ENCODE assay signal across 1 cellular context in the genomic region with DNA sequence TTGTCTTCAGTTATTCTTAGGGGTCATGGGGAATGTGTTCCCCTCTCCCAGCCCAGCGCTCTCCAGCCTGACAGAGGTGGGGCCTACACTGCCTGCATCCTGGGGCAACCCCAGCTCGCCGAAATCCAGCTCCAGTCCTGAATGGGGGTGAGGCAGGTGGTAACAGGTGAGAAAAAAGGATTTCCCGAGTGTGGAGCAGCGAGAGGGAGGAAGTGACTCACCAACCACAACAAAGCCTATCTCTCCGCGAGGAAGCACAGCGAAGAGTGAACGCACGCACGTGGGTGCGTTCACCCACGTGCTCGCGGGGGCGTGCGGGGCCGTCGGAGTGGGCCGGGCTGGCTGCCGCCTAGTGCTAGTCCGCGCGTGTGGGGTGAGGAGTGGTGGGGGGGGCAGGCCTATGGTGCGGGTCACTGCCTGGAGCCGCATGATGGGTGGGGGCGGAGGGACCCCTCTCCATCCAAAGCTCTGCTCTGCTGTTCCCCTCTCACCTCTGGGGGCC.
TF ChIP-seq lines count a peak whose summit lies in the region.

No MANE protein-coding gene starts in this region.

TF ChIP-seq in K562, 482 proteins besides CTCF, POLR2A, EP300 and RAD21 (continued from another document and continues in another):
- TF ChIP-seq CREM (IDR thresholded peaks at IDR 0.05; ENCODE audit: low read depth) (peak; percentile 65), ZNF589 (CRISPR knock-in tag; IDR thresholded peaks at IDR 0.05; ENCODE audit: low read depth) (no peak), SIN3A (IDR thresholded peaks at IDR 0.05; ENCODE audit: borderline replicate concordance in 2 of 2, control insufficient read depth in 1 of 2, low read depth in 2 of 2, low read length in 2 of 2) (peak in 1 of 2 experiments; percentile 78; a peak in 1 of 4 replicates), DACH1 (IDR thresholded peaks at IDR 0.05; ENCODE audit: partially characterized antibody) (no peak), ETV1 (tag; conservative IDR thresholded peaks at IDR 0.05; ENCODE audit: low read depth) (peak; percentile 51), POLR2G (IDR thresholded peaks at IDR 0.05; ENCODE audit: low read depth, low read length) (no peak), POU5F1 (IDR thresholded peaks at IDR 0.05; ENCODE audit: borderline replicate concordance, low read depth, low read length, partially characterized antibody) (no peak), ZNF165 (CRISPR knock-in tag; IDR thresholded peaks at IDR 0.05; ENCODE audit: borderline replicate concordance) (no peak), L3MBTL2 (IDR thresholded peaks at IDR 0.05) (peak; percentile 61), ZNF316 (IDR thresholded peaks at IDR 0.05) (no peak), SMARCE1 (IDR thresholded peaks at IDR 0.05) (peak; percentile 77; the same call in 1 of the 2 replicates), U2AF1 (optimal IDR thresholded peaks at IDR 0.05; ENCODE audit: low read depth, low read length) (no peak), ZNF197 (CRISPR knock-in tag; IDR thresholded peaks at IDR 0.05; ENCODE audit: low read depth) (no peak), SMARCC2 (IDR thresholded peaks at IDR 0.05; ENCODE audit: low read depth) (0 out of 2 replicates have a peak, but pooled peaks have one; percentile 32), NFXL1 (CRISPR knock-in tag; IDR thresholded peaks at IDR 0.05) (no peak), GATAD2B (IDR thresholded peaks at IDR 0.05; ENCODE audit: borderline replicate concordance) (peak; percentile 53; the same call in 1 of the 2 replicates), MYC (IDR thresholded peaks at IDR 0.05; ENCODE audit: low read depth, low read length) (peak; percentile 80), MYC (CRISPR knock-in tag; IDR thresholded peaks at IDR 0.05; ENCODE audit: borderline replicate concordance, low read depth) (0 out of 2 replicates have a peak, but pooled peaks have one; percentile 23), MED1 (CRISPR knock-in tag; IDR thresholded peaks at IDR 0.05; ENCODE audit: borderline replicate concordance) (no peak), EGR1 (conservative IDR thresholded peaks at IDR 0.05) (peak; percentile 100), ZSCAN32 (CRISPR knock-in tag; IDR thresholded peaks at IDR 0.05) (no peak), NR1H2 (CRISPR knock-in tag; IDR thresholded peaks at IDR 0.05) (no peak)
- TF ChIP-seq, protein P1, sequence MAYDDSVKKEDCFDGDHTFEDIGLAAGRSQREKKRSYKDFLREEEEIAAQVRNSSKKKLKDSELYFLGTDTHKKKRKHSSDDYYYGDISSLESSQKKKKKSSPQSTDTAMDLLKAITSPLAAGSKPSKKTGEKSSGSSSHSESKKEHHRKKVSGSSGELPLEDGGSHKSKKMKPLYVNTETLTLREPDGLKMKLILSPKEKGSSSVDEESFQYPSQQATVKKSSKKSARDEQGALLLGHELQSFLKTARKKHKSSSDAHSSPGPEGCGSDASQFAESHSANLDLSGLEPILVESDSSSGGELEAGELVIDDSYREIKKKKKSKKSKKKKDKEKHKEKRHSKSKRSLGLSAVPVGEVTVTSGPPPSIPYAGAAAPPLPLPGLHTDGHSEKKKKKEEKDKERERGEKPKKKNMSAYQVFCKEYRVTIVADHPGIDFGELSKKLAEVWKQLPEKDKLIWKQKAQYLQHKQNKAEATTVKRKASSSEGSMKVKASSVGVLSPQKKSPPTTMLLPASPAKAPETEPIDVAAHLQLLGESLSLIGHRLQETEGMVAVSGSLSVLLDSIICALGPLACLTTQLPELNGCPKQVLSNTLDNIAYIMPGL (CRISPR knock-in tag; IDR thresholded peaks at IDR 0.05), result no peak
- TF ChIP-seq, protein P2, sequence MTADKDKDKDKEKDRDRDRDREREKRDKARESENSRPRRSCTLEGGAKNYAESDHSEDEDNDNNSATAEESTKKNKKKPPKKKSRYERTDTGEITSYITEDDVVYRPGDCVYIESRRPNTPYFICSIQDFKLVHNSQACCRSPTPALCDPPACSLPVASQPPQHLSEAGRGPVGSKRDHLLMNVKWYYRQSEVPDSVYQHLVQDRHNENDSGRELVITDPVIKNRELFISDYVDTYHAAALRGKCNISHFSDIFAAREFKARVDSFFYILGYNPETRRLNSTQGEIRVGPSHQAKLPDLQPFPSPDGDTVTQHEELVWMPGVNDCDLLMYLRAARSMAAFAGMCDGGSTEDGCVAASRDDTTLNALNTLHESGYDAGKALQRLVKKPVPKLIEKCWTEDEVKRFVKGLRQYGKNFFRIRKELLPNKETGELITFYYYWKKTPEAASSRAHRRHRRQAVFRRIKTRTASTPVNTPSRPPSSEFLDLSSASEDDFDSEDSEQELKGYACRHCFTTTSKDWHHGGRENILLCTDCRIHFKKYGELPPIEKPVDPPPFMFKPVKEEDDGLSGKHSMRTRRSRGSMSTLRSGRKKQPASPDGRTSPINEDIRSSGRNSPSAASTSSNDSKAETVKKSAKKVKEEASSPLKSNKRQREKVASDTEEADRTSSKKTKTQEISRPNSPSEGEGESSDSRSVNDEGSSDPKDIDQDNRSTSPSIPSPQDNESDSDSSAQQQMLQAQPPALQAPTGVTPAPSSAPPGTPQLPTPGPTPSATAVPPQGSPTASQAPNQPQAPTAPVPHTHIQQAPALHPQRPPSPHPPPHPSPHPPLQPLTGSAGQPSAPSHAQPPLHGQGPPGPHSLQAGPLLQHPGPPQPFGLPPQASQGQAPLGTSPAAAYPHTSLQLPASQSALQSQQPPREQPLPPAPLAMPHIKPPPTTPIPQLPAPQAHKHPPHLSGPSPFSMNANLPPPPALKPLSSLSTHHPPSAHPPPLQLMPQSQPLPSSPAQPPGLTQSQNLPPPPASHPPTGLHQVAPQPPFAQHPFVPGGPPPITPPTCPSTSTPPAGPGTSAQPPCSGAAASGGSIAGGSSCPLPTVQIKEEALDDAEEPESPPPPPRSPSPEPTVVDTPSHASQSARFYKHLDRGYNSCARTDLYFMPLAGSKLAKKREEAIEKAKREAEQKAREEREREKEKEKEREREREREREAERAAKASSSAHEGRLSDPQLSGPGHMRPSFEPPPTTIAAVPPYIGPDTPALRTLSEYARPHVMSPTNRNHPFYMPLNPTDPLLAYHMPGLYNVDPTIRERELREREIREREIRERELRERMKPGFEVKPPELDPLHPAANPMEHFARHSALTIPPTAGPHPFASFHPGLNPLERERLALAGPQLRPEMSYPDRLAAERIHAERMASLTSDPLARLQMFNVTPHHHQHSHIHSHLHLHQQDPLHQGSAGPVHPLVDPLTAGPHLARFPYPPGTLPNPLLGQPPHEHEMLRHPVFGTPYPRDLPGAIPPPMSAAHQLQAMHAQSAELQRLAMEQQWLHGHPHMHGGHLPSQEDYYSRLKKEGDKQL (CRISPR knock-in tag; IDR thresholded peaks at IDR 0.05; ENCODE audit: borderline replicate concordance), result no peak
- TF ChIP-seq, protein P3, sequence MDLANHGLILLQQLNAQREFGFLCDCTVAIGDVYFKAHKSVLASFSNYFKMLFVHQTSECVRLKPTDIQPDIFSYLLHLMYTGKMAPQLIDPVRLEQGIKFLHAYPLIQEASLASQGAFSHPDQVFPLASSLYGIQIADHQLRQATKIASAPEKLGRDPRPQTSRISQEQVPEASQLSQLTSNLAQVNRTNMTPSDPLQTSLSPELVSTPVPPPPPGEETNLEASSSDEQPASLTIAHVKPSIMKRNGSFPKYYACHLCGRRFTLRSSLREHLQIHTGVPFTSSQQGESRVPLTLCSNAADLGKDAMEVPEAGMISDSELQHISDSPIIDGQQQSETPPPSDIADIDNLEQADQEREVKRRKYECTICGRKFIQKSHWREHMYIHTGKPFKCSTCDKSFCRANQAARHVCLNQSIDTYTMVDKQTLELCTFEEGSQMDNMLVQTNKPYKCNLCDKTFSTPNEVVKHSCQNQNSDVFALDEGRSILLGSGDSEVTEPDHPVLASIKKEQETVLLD (IDR thresholded peaks at IDR 0.05), result peak; percentile 78
- TF ChIP-seq, protein P4, sequence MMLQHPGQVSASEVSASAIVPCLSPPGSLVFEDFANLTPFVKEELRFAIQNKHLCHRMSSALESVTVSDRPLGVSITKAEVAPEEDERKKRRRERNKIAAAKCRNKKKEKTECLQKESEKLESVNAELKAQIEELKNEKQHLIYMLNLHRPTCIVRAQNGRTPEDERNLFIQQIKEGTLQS (IDR thresholded peaks at IDR 0.05), result peak; percentile 74
- TF ChIP-seq, protein P4 (CRISPR knock-in tag; conservative IDR thresholded peaks at IDR 0.05), result no peak
- TF ChIP-seq, protein P5, sequence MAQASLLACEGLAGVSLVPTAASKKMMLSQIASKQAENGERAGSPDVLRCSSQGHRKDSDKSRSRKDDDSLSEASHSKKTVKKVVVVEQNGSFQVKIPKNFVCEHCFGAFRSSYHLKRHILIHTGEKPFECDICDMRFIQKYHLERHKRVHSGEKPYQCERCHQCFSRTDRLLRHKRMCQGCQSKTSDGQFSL (CRISPR knock-in tag; IDR thresholded peaks at IDR 0.05), result peak; percentile 67; the same call in 1 of the 2 replicates
- TF ChIP-seq, protein P5 (tag; IDR thresholded peaks at IDR 0.05), result no peak; a peak in 1 of 4 replicates
- TF ChIP-seq, protein P6, sequence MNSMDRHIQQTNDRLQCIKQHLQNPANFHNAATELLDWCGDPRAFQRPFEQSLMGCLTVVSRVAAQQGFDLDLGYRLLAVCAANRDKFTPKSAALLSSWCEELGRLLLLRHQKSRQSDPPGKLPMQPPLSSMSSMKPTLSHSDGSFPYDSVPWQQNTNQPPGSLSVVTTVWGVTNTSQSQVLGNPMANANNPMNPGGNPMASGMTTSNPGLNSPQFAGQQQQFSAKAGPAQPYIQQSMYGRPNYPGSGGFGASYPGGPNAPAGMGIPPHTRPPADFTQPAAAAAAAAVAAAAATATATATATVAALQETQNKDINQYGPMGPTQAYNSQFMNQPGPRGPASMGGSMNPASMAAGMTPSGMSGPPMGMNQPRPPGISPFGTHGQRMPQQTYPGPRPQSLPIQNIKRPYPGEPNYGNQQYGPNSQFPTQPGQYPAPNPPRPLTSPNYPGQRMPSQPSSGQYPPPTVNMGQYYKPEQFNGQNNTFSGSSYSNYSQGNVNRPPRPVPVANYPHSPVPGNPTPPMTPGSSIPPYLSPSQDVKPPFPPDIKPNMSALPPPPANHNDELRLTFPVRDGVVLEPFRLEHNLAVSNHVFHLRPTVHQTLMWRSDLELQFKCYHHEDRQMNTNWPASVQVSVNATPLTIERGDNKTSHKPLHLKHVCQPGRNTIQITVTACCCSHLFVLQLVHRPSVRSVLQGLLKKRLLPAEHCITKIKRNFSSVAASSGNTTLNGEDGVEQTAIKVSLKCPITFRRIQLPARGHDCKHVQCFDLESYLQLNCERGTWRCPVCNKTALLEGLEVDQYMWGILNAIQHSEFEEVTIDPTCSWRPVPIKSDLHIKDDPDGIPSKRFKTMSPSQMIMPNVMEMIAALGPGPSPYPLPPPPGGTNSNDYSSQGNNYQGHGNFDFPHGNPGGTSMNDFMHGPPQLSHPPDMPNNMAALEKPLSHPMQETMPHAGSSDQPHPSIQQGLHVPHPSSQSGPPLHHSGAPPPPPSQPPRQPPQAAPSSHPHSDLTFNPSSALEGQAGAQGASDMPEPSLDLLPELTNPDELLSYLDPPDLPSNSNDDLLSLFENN (IDR thresholded peaks at IDR 0.05; ENCODE audit: low read depth in 2 of 2, low read length in 2 of 2), result 0 out of 4 replicates have a peak, but pooled peaks of 1 of the 2 experiments have one; percentile 11
- TF ChIP-seq, protein P7, sequence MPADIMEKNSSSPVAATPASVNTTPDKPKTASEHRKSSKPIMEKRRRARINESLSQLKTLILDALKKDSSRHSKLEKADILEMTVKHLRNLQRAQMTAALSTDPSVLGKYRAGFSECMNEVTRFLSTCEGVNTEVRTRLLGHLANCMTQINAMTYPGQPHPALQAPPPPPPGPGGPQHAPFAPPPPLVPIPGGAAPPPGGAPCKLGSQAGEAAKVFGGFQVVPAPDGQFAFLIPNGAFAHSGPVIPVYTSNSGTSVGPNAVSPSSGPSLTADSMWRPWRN (IDR thresholded peaks at IDR 0.05; ENCODE audit: low read depth), result peak; percentile 83
- TF ChIP-seq, protein P8, sequence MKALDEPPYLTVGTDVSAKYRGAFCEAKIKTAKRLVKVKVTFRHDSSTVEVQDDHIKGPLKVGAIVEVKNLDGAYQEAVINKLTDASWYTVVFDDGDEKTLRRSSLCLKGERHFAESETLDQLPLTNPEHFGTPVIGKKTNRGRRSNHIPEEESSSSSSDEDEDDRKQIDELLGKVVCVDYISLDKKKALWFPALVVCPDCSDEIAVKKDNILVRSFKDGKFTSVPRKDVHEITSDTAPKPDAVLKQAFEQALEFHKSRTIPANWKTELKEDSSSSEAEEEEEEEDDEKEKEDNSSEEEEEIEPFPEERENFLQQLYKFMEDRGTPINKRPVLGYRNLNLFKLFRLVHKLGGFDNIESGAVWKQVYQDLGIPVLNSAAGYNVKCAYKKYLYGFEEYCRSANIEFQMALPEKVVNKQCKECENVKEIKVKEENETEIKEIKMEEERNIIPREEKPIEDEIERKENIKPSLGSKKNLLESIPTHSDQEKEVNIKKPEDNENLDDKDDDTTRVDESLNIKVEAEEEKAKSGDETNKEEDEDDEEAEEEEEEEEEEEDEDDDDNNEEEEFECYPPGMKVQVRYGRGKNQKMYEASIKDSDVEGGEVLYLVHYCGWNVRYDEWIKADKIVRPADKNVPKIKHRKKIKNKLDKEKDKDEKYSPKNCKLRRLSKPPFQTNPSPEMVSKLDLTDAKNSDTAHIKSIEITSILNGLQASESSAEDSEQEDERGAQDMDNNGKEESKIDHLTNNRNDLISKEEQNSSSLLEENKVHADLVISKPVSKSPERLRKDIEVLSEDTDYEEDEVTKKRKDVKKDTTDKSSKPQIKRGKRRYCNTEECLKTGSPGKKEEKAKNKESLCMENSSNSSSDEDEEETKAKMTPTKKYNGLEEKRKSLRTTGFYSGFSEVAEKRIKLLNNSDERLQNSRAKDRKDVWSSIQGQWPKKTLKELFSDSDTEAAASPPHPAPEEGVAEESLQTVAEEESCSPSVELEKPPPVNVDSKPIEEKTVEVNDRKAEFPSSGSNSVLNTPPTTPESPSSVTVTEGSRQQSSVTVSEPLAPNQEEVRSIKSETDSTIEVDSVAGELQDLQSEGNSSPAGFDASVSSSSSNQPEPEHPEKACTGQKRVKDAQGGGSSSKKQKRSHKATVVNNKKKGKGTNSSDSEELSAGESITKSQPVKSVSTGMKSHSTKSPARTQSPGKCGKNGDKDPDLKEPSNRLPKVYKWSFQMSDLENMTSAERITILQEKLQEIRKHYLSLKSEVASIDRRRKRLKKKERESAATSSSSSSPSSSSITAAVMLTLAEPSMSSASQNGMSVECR (CRISPR knock-in tag; IDR thresholded peaks at IDR 0.05), result peak; percentile 54; the same call in 1 of the 2 replicates
- TF ChIP-seq, protein P9, sequence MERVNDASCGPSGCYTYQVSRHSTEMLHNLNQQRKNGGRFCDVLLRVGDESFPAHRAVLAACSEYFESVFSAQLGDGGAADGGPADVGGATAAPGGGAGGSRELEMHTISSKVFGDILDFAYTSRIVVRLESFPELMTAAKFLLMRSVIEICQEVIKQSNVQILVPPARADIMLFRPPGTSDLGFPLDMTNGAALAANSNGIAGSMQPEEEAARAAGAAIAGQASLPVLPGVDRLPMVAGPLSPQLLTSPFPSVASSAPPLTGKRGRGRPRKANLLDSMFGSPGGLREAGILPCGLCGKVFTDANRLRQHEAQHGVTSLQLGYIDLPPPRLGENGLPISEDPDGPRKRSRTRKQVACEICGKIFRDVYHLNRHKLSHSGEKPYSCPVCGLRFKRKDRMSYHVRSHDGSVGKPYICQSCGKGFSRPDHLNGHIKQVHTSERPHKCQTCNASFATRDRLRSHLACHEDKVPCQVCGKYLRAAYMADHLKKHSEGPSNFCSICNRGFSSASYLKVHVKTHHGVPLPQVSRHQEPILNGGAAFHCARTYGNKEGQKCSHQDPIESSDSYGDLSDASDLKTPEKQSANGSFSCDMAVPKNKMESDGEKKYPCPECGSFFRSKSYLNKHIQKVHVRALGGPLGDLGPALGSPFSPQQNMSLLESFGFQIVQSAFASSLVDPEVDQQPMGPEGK (CRISPR knock-in tag; IDR thresholded peaks at IDR 0.05; ENCODE audit: borderline replicate concordance), result no peak
